In the genomic region with DNA sequence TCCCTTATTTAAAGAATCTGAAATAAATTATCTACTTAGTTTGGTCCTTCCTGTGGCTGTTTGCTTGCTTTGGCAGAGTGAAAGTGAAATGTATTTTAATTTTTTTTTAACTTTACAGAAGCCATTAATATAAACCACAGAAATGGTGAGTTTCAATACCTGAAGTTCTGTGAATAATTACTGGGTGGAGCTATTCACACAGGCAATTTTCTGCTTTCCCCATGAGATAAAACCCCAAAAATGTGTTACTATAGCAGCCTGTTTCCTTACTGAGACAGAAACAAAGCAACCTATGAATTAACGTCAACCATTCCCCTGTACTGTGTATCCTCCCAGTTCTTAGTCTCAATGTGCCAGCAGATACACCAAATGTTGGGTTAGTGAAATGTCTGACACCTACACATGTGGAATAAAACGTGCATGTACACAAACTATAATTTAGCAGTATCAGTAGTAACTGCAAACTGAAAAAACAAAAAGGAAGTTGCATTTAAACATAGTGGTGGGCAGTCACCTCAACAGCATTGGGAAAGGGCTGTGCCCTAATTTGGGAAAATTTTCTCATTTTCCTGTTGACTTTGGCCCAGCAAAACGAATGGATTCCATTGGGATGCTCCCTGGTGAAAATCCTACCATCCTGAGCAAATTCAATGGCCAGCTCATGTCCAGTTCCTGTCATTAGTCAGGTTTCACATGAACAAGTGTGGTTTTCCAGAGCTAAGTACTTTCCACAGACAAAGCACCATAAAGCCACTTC, we compare ENCODE assay signal across 9 cellular contexts.
DNase-seq lines count a peak whose midpoint lies in the region; ATAC-seq and TF ChIP-seq lines count a peak whose summit lies in the region.
"Had no signal": no experiment of that assay in that cellular context is flagged by ENCODE, and none has a peak within 500 bp of the region (broad histone marks: within the 10 kb centered on the region; RNA-seq: fewer than 3 reads in every experiment).

No MANE protein-coding gene starts in this region.

- ATAC-seq in GM19438 (IDR thresholded peaks at IDR 0.05; ENCODE audit: low read depth, unreplicated experiment), result peak; percentile 71
- ATAC-seq in HG03159 (IDR thresholded peaks at IDR 0.05; ENCODE audit: unreplicated experiment), result peak; percentile 72

- peaks cover 3% of the 10 kb centered on the region for H3K27me3 Mint-ChIP-seq in activated CD4-positive, alpha-beta T cell treated with anti-CD3 and anti-CD28 coated beads, Interleukin-2, amount 10 ng/mL, durations not matched to agents 24 days and 14 days

- no peaks in the 10 kb centered on the region for H3K9me3 ChIP-seq in esophagus muscularis mucosa
- H3K9me3 ChIP-seq: right lobe of liver had no signal

- peaks cover 5% of the 10 kb centered on the region for H3K4me1 Mint-ChIP-seq in activated CD4-positive, alpha-beta T cell treated with anti-CD3 and anti-CD28 coated beads, Interleukin-2, amount 10 ng/mL, durations not matched to agents 24 days and 14 days

- no peak overlapping the region for H3K27ac Mint-ChIP-seq in activated CD4-positive, alpha-beta T cell treated with anti-CD3 and anti-CD28 coated beads, Interleukin-2, amount 10 ng/mL, durations not matched to agents 24 days and 14 days

- H3K36me3 ChIP-seq in esophagus muscularis mucosa (no peaks in the 10 kb centered on the region), brain microvascular endothelial cell (replicated peaks) (no peaks in the 10 kb centered on the region)
- H3K36me3 ChIP-seq: right lobe of liver had no signal

- in situ Hi-C loops in brain microvascular endothelial cell (cut with HindIII; ENCODE audit: low pct_ligation_motif_present, low sequenced_read_pairs), result loop anchor here (25.0 kb wide), 1 partner anchor 440 kb away; no protein-coding TSS in a partner anchor

- TF ChIP-seq CTCF in esophagus muscularis mucosa (IDR thresholded peaks at IDR 0.05), result no peak
- TF ChIP-seq CTCF in brain microvascular endothelial cell (IDR thresholded peaks at IDR 0.05; ENCODE audit: low read depth, low read length, missing control alignments), result no peak

- TF ChIP-seq EP300 in esophagus muscularis mucosa (IDR thresholded peaks at IDR 0.05), result no peak

- DNase-seq in esophagus muscularis mucosa (ENCODE audit: extremely low spot score), result no peak
- no peak for DNase-seq in brain microvascular endothelial cell
- DNase-seq in T-helper 9 cell, result no peak
- no peak for DNase-seq in activated CD4-positive, alpha-beta T cell treated with anti-CD3 and anti-CD28 coated beads, Interleukin-2, amount 10 ng/mL, durations not matched to agents 24 days and 14 days
- no peak for DNase-seq in activated CD4-positive, alpha-beta T cell treated with anti-CD3 and anti-CD28 coated beads for 4 hours
- DNase-seq: right lobe of liver had no signal

- H3K27ac ChIP-seq in esophagus muscularis mucosa (replicated peaks in 1 of 4), result peak overlapping the region; percentile 22 to 93 (median 65)
- no peak overlapping the region for H3K27ac ChIP-seq in brain microvascular endothelial cell
- H3K27ac ChIP-seq: right lobe of liver had no signal

- intact Hi-C loops in esophagus muscularis mucosa (cut with DNase I), result no loop called here
- intact Hi-C loops in activated CD4-positive, alpha-beta T cell treated with anti-CD3 and anti-CD28 coated beads, Interleukin-2, amount 10 ng/mL, durations not matched to agents 24 days and 14 days (cut with micrococcal nuclease), result no loop called here

- 17% methylated on average over 3 of the region's 3 CpGs for WGBS in esophagus muscularis mucosa

- H3K27me3 ChIP-seq in esophagus muscularis mucosa, result no peaks in the 10 kb centered on the region
- H3K27me3 ChIP-seq in brain microvascular endothelial cell (replicated peaks), result no peaks in the 10 kb centered on the region
- H3K27me3 ChIP-seq: right lobe of liver had no signal

- H3K4me1 ChIP-seq in esophagus muscularis mucosa, result peaks cover 36 to 62% (median 59%) of the 10 kb centered on the region in 4 donors
- H3K4me1 ChIP-seq: right lobe of liver had no signal

- H3K4me3 ChIP-seq in GM08714 (ENCODE audit: low read length) (peak overlapping the region; percentile 14; the same call in 1 of the 2 replicates), esophagus muscularis mucosa (no peak overlapping the region), brain microvascular endothelial cell (ENCODE audit: low read depth, low read length) (no peak overlapping the region)
- H3K4me3 ChIP-seq: right lobe of liver had no signal

- no peak overlapping the region for H3K4me3 Mint-ChIP-seq in activated CD4-positive, alpha-beta T cell treated with anti-CD3 and anti-CD28 coated beads, Interleukin-2, amount 10 ng/mL, durations not matched to agents 24 days and 14 days

- H3K9me3 Mint-ChIP-seq in activated CD4-positive, alpha-beta T cell treated with anti-CD3 and anti-CD28 coated beads, Interleukin-2, amount 10 ng/mL, durations not matched to agents 24 days and 14 days, result peaks cover 5% of the 10 kb centered on the region

- no peaks in the 10 kb centered on the region for H3K36me3 Mint-ChIP-seq in activated CD4-positive, alpha-beta T cell treated with anti-CD3 and anti-CD28 coated beads, Interleukin-2, amount 10 ng/mL, durations not matched to agents 24 days and 14 days (ENCODE audit: low read depth)

- no peak for TF ChIP-seq POLR2A in esophagus muscularis mucosa (IDR thresholded peaks at IDR 0.05; ENCODE audit: low read depth)
